ENCODE assay signal across 13 cellular contexts in genomic region chr9:135898634-135899407, GRCh38. TPM values are rescaled to one million over a fixed set of nuclear protein-coding genes. Genes with fewer than 3 reads are reported as not detected.
DNase-seq lines count a peak whose midpoint lies in the region; ATAC-seq, FAIRE-seq and TF ChIP-seq lines count a peak whose summit lies in the region.
"Had no signal": no experiment of that assay in that cellular context is flagged by ENCODE, and none has a peak within 500 bp of the region (broad histone marks: within the 10 kb centered on the region; RNA-seq: fewer than 3 reads in every experiment).

No MANE protein-coding gene starts in this region.

- H3K4me3 ChIP-seq in left ventricle myocardium inferior, result no peak overlapping the region
- H3K4me3 ChIP-seq in fibroblast of lung (replicated peaks in 1 of 4; ENCODE audit: control extremely low read depth in 1 of 4, insufficient read depth in 1 of 4, low read depth in 3 of 4, low read length in 4 of 4), result no peak overlapping the region
- no peak overlapping the region for H3K4me3 ChIP-seq in pancreas
- H3K4me3 ChIP-seq: neural progenitor cell, Peyer's patch had no signal

- H3K9me3 Mint-ChIP-seq in type B pancreatic cell, result peaks cover 29% of the 10 kb centered on the region

- no peak overlapping the region for H3K4me2 ChIP-seq in fibroblast of lung (ENCODE audit: extremely low read depth, insufficient read depth, low read length)
- H3K4me2 ChIP-seq: neural progenitor cell had no signal

- 87 to 90% methylated on average over 11 of the region's 11 CpGs for WGBS in pancreas, 2 donors

- H3K9me3 ChIP-seq in left ventricle myocardium inferior (replicated peaks) (peaks cover 6% of the 10 kb centered on the region), fibroblast of lung (ENCODE audit: control insufficient read depth, insufficient read depth, low read depth, low read length) (no peaks in the 10 kb centered on the region), pancreas (no peaks in the 10 kb centered on the region)
- H3K9me3 ChIP-seq: Peyer's patch had no signal

- TF ChIP-seq CTCF in left ventricle myocardium inferior (IDR thresholded peaks at IDR 0.05; ENCODE audit: borderline replicate concordance), result no peak
- TF ChIP-seq CTCF in fibroblast of lung (conservative IDR thresholded peaks at IDR 0.05 in 1 of 2, IDR thresholded peaks at IDR 0.05 in 1 of 2; ENCODE audit: low read depth in 1 of 2, low read length in 2 of 2), result no peak
- no peak for TF ChIP-seq CTCF in type B pancreatic cell (conservative IDR thresholded peaks at IDR 0.05)
- no peak for TF ChIP-seq CTCF in pancreas (IDR thresholded peaks at IDR 0.05)

- no peak overlapping the region for H3K27ac Mint-ChIP-seq in type B pancreatic cell
- H3K27ac Mint-ChIP-seq: neural progenitor cell had no signal

- no peak overlapping the region for H3K9ac ChIP-seq in fibroblast of lung (ENCODE audit: insufficient read depth, low read length)
- H3K9ac ChIP-seq: neural progenitor cell had no signal

- FAIRE-seq in pancreas (lab: Jason Lieb, UNC), result no peak

- H3K27me3 Mint-ChIP-seq in type B pancreatic cell, result no peaks in the 10 kb centered on the region

- H3K36me3 ChIP-seq in left ventricle myocardium inferior (no peaks in the 10 kb centered on the region), fibroblast of lung (ENCODE audit: control insufficient read depth, insufficient read depth, low read length) (no peaks in the 10 kb centered on the region), pancreas (no peaks in the 10 kb centered on the region)
- H3K36me3 ChIP-seq: Peyer's patch had no signal

- no peak overlapping the region for H2AFZ ChIP-seq in fibroblast of lung (ENCODE audit: low read length)
- H2AFZ ChIP-seq: neural progenitor cell had no signal

- no peak overlapping the region for H3K27ac ChIP-seq in left ventricle myocardium inferior (replicated peaks)
- H3K27ac ChIP-seq in fibroblast of lung (ENCODE audit: insufficient read depth, low read length), result no peak overlapping the region
- no peak overlapping the region for H3K27ac ChIP-seq in pancreas
- H3K27ac ChIP-seq: neural progenitor cell, Peyer's patch had no signal

- DNase-seq in Right ventricle myocardium superior, result no peak
- no peak for DNase-seq in left ventricle myocardium inferior
- DNase-seq in MV-4-11 (lab: John Stamatoyannopoulos, UW), result peak; percentile 31
- DNase-seq in fibroblast of lung (ENCODE audit: low read depth in 2 of 2), result peak; percentile 78 to 83
- no peak for DNase-seq in type B pancreatic cell (ENCODE audit: extremely low spot score, unreplicated experiment)
- no peak for DNase-seq in pancreas
- no peak for DNase-seq in islet precursor cell
- DNase-seq: H7, left colon, NCI-H2171 treated with DMSO at 0.1 percent for 48 hours had no signal

- H3K27me3 ChIP-seq in left ventricle myocardium inferior (ENCODE audit: low read depth), result no peaks in the 10 kb centered on the region
- no peaks in the 10 kb centered on the region for H3K27me3 ChIP-seq in fibroblast of lung (ENCODE audit: control insufficient read depth, insufficient read depth, low read length)
- H3K27me3 ChIP-seq in pancreas, result no peaks in the 10 kb centered on the region
- H3K27me3 ChIP-seq: neural progenitor cell, Peyer's patch had no signal

- peaks cover 57% of the 10 kb centered on the region for H3K36me3 Mint-ChIP-seq in type B pancreatic cell

- peak; percentile 63 for ATAC-seq in Right ventricle myocardium superior (ENCODE audit: poor library complexity)
- no peak for ATAC-seq in pancreas
- ATAC-seq in HG03139 (IDR thresholded peaks at IDR 0.05; ENCODE audit: unreplicated experiment), result no peak
- ATAC-seq: left colon had no signal

- peak overlapping the region; percentile 4 for H3K4me3 Mint-ChIP-seq in type B pancreatic cell
- H3K4me3 Mint-ChIP-seq: neural progenitor cell had no signal

- no peaks in the 10 kb centered on the region for H4K20me1 ChIP-seq in fibroblast of lung (ENCODE audit: control insufficient read depth, extremely low read depth, insufficient read depth, low read length)

- intact Hi-C loops in Right ventricle myocardium superior (cut with DNase I), result no loop called here
- intact Hi-C loops in left ventricle myocardium inferior (cut with micrococcal nuclease), result no loop called here
- intact Hi-C loops in pancreas (cut with DNase I), result no loop called here

- H3K79me2 ChIP-seq in fibroblast of lung (ENCODE audit: control insufficient read depth, insufficient read depth, low read length), result peaks cover 78% of the 10 kb centered on the region

- peaks cover 17% of the 10 kb centered on the region for H3K4me1 Mint-ChIP-seq in type B pancreatic cell (ENCODE audit: unreplicated experiment)
- H3K4me1 Mint-ChIP-seq: neural progenitor cell had no signal

- peaks cover 21% of the 10 kb centered on the region for H3K4me1 ChIP-seq in left ventricle myocardium inferior
- no peaks in the 10 kb centered on the region for H3K4me1 ChIP-seq in fibroblast of lung (ENCODE audit: control insufficient read depth, extremely low read depth, insufficient read depth, low read length)
- H3K4me1 ChIP-seq in pancreas, result no peaks in the 10 kb centered on the region
- H3K4me1 ChIP-seq: Peyer's patch had no signal

RNA-seq across cellular contexts. Expression of gene CAMSAP1, which starts 8.5 kb away (rescaled TPM):
- total RNA-seq in Right ventricle myocardium superior (18.3 TPM), left ventricle myocardium inferior (20.0 TPM), fibroblast of lung (17.7 and 18.8 TPM in 2 replicates), type B pancreatic cell (ENCODE audit: low replicate concordance) (33.9 and 58.2 TPM in 2 replicates), pancreas (10 to 100 TPM; 11.6 to 20.1 (median 13.4) TPM)
- polyA plus RNA-seq in fibroblast of lung (5.0 and 7.2 TPM in 2 replicates), pancreas (1 to 10 TPM; 3.8 to 4.0 TPM)
- 9.5 and 11.6 TPM in 2 replicates for polyA plus RNA-seq in fibroblast of lung (2012)
- polyA minus RNA-seq in fibroblast of lung (ENCODE audit: low replicate concordance), result 21.2 and 22.6 TPM in 2 replicates

Comparison
In these comparisons a context has a peak if more than half of its experiments do, and no peak if none do; other contexts are left out.
1. DNase-seq: peak in MV-4-11 (single experiment) and fibroblast of lung (2 of 2); none in Right ventricle myocardium superior (single experiment), left ventricle myocardium inferior (single experiment), type B pancreatic cell (single experiment), pancreas (0 of 6) and islet precursor cell (single experiment).